In genomic region chr9:68997676-68998075, GRCh38 we compare ENCODE assay signal across 22 cellular contexts. TPM values are rescaled to one million over a fixed set of nuclear protein-coding genes. Genes with fewer than 3 reads are reported as not detected.
"Had no signal": no experiment of that assay in that cellular context is flagged by ENCODE, and none has a peak within 500 bp of the region (broad histone marks: within the 10 kb centered on the region; RNA-seq: fewer than 3 reads in every experiment).

No MANE protein-coding gene starts in this region.

- H3K9me3 Mint-ChIP-seq: activated CD4-positive, alpha-beta T cell treated with anti-CD3 and anti-CD28 coated beads, Interleukin-2, amount 10 ng/mL, durations not matched to agents 7 days and 5 days; activated naive CD4-positive, alpha-beta T cell treated with anti-CD3 and anti-CD28 coated beads for 36 hours; activated T-cell treated with anti-CD3 and anti-CD28 coated beads, Interleukin-2, amount 50 U/mL, for 24 hours; immature natural killer cell; natural killer cell treated with Interleukin-12 subunit alpha and Interleukin-12 subunit beta and Interleukin-15 and Interleukin-18, amount 100 ng/mL, for 72 hours had no signal

- H3K4me1 ChIP-seq: breast epithelium, gastrocnemius medialis, right lobe of liver, testis had no signal

- H3K27me3 Mint-ChIP-seq: activated CD4-positive, alpha-beta T cell treated with anti-CD3 and anti-CD28 coated beads, Interleukin-2, amount 10 ng/mL, durations not matched to agents 7 days and 5 days; activated T-cell treated with anti-CD3 and anti-CD28 coated beads, Interleukin-2, amount 50 U/mL, for 24 hours had no signal

- H3K4me3 Mint-ChIP-seq: activated CD4-positive, alpha-beta T cell treated with anti-CD3 and anti-CD28 coated beads, Interleukin-2, amount 10 ng/mL, durations not matched to agents 7 days and 5 days; activated CD8-positive, alpha-beta T cell treated with anti-CD3 and anti-CD28 coated beads, Interleukin-2, amount 10 ng/mL, durations not matched to agents 7 days and 5 days; activated naive CD4-positive, alpha-beta T cell treated with anti-CD3 and anti-CD28 coated beads for 36 hours; activated T-cell treated with anti-CD3 and anti-CD28 coated beads, Interleukin-2, amount 50 U/mL, for 24 hours; immature natural killer cell; natural killer cell treated with Interleukin-12 subunit alpha and Interleukin-12 subunit beta and Interleukin-15 and Interleukin-18, amount 100 ng/mL, for 72 hours had no signal

- DNase-seq: activated CD4-positive, alpha-beta T cell treated with anti-CD3 and anti-CD28 coated beads, Interleukin-2, amount 10 ng/mL, durations not matched to agents 7 days and 5 days; activated CD8-positive, alpha-beta T cell treated with anti-CD3 and anti-CD28 coated beads, Interleukin-2, amount 10 ng/mL, durations not matched to agents 7 days and 5 days; activated naive CD4-positive, alpha-beta T cell treated with anti-CD3 and anti-CD28 coated beads for 36 hours; activated T-cell treated with anti-CD3 and anti-CD28 coated beads, Interleukin-2, amount 50 U/mL, for 24 hours; aorta; cortex of kidney; effector CD8-positive, alpha-beta T cell; gastrocnemius medialis; immature natural killer cell; right lobe of liver; stimulated activated CD4-positive, alpha-beta T cell treated with anti-CD3 and anti-CD28 coated beads, Interleukin-4, amount 100 ng/mL, for 1 hour; T1000; testis; upper lobe of left lung had no signal

- H3K36me3 ChIP-seq: breast epithelium, gastrocnemius medialis, right lobe of liver, upper lobe of left lung had no signal

- H3K9me3 ChIP-seq: breast epithelium, gastrocnemius medialis, right lobe of liver, testis, upper lobe of left lung had no signal

- H3K27me3 ChIP-seq: breast epithelium, gastrocnemius medialis, right lobe of liver, testis, upper lobe of left lung had no signal

- H3K27ac Mint-ChIP-seq: activated CD4-positive, alpha-beta T cell treated with anti-CD3 and anti-CD28 coated beads, Interleukin-2, amount 10 ng/mL, durations not matched to agents 7 days and 5 days; activated CD8-positive, alpha-beta T cell treated with anti-CD3 and anti-CD28 coated beads, Interleukin-2, amount 10 ng/mL, durations not matched to agents 7 days and 5 days; activated naive CD4-positive, alpha-beta T cell treated with anti-CD3 and anti-CD28 coated beads for 36 hours; activated T-cell treated with anti-CD3 and anti-CD28 coated beads, Interleukin-2, amount 50 U/mL, for 24 hours; progenitor cell of endocrine pancreas had no signal

- H3K36me3 Mint-ChIP-seq: immature natural killer cell; natural killer cell treated with Interleukin-12 subunit alpha and Interleukin-12 subunit beta and Interleukin-15 and Interleukin-18, amount 100 ng/mL, for 72 hours had no signal

- H3K4me3 ChIP-seq: breast epithelium, gastrocnemius medialis, right lobe of liver, smooth muscle cell, testis had no signal

- H3K27ac ChIP-seq: breast epithelium, gastrocnemius medialis, right lobe of liver had no signal

- ATAC-seq: activated CD8-positive, alpha-beta T cell treated with anti-CD3 and anti-CD28 coated beads, Interleukin-2, amount 10 ng/mL, durations not matched to agents 7 days and 5 days; esophagus mucosa; gastrocnemius medialis; natural killer cell treated with Interleukin-12 subunit alpha and Interleukin-12 subunit beta and Interleukin-15 and Interleukin-18, amount 100 ng/mL, for 72 hours; right lobe of liver had no signal

RNA-seq across cellular contexts. Expression of gene PRKACG, which starts 16.2 kb away (rescaled TPM):
- total RNA-seq: activated CD4-positive, alpha-beta T cell treated with anti-CD3 and anti-CD28 coated beads, Interleukin-2, amount 10 ng/mL, durations not matched to agents 7 days and 5 days; activated CD8-positive, alpha-beta T cell treated with anti-CD3 and anti-CD28 coated beads, Interleukin-2, amount 10 ng/mL, durations not matched to agents 7 days and 5 days; activated naive CD4-positive, alpha-beta T cell treated with anti-CD3 and anti-CD28 coated beads for 36 hours; aorta; breast epithelium; esophagus mucosa; gastrocnemius medialis; lower leg skin; natural killer cell treated with Interleukin-12 subunit alpha and Interleukin-12 subunit beta and Interleukin-15 and Interleukin-18, amount 100 ng/mL, for 72 hours; omental fat pad; progenitor cell of endocrine pancreas; right lobe of liver; smooth muscle cell; T-helper 1 cell treated with Interleukin-12 subunit alpha and Interleukin-12 subunit beta and Interleukin-4 antibody, amounts not matched to agents 30 ng/mL and 1 ng/mL, for 36 hours; upper lobe of left lung had no signal
- polyA plus RNA-seq: aorta, immature natural killer cell, smooth muscle cell had no signal
